In genomic region chr10:110505130-110505815, GRCh38 we compare ENCODE assay signal across 1 cellular context.
TF ChIP-seq lines count a peak whose summit lies in the region.

No MANE protein-coding gene starts in this region.

TF ChIP-seq in GM23338, 12 proteins besides CTCF, POLR2A, EP300 and RAD21 (continued from another document):
- TF ChIP-seq ZNF462 (CRISPR knock-in tag; IDR thresholded peaks at IDR 0.05) (no peak), POLR2AphosphoS5 (IDR thresholded peaks at IDR 0.05; ENCODE audit: low read depth) (no peak), NANOG (IDR thresholded peaks at IDR 0.05; ENCODE audit: borderline replicate concordance) (no peak), STAT1 (IDR thresholded peaks at IDR 0.05; ENCODE audit: unreplicated experiment) (no peak), ETS1 (IDR thresholded peaks at IDR 0.05) (no peak)
